ENCODE assay signal across 8 cellular contexts in the genomic region with DNA sequence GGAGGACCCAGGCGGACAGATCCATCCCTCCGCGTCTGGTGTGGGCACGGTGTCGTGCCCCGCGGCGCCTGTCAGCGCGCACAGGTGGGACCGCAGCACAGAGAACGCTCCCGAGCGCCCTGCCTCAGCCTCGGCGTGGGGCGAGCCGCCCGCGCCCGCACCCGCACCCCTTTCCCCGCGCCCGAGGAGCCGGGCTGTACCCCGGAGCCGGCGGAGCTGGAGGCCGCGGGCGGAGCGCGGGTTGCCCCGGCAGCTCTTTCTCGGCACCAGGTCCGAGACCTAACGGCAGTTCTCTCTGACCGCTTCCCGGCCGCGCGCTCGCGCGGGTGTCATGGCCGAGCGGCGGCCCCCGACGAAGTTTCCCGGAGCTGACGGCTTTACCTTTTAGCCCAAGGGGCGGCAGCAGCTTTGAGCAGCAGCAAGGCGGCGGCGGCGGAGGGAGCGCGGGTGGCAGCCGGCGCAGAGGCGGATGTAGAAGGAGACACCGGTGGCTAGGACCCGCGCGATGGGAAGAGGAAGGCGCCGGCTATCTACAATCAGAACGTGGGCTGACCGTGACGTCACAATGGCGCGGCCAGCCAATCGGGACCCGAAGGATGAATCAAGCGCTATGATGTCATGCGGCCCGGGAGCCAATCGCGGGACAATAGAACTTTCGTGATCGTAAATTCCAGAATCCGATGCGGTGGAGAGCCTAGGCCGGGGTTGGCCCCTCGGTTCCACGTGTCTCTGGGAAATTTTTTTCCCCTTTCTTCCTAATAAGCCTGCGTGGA. TPM values are rescaled to one million over a fixed set of nuclear protein-coding genes. Genes with fewer than 3 reads are reported as not detected.
A peak's percentile ranks its signal among the peaks of the same experiment; 100 is the strongest.
DNase-seq lines count a peak whose midpoint lies in the region; ATAC-seq, FAIRE-seq and TF ChIP-seq lines count a peak whose summit lies in the region.

A gene with protein sequence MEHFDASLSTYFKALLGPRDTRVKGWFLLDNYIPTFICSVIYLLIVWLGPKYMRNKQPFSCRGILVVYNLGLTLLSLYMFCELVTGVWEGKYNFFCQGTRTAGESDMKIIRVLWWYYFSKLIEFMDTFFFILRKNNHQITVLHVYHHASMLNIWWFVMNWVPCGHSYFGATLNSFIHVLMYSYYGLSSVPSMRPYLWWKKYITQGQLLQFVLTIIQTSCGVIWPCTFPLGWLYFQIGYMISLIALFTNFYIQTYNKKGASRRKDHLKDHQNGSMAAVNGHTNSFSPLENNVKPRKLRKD (minus strand): TSS at position 515 of the 773 bp plus-strand sequence. CDS start 53,251 bp downstream, outside the sequence.

- FAIRE-seq in bronchial epithelial cell (lab: Jason Lieb, UNC): no peak

- H3K27me3 ChIP-seq in A673 (replicated peaks; ENCODE audit: insufficient read depth, low read depth, low read length, poor library complexity) (no peaks in the 10 kb centered on the region), bronchial epithelial cell (ENCODE audit: control insufficient read depth, insufficient read depth, low read length) (no peaks in the 10 kb centered on the region)

- intact Hi-C loops in A673 (cut with micrococcal nuclease; ENCODE audit: unreplicated experiment): loop anchor here (2.0 kb wide), 1 partner anchor 46 kb away; no protein-coding TSS in a partner anchor

- BruUV-seq in A673 (replicated peaks; lab: Mats Ljungman, UMichigan): no TSS peak

- H3K36me3 ChIP-seq in A673 (ENCODE audit: insufficient read depth, low read length, poor library complexity, severe bottlenecking): peaks cover 4% of the 10 kb centered on the region
- peaks cover 2% of the 10 kb centered on the region for H3K36me3 ChIP-seq in bronchial epithelial cell (ENCODE audit: control insufficient read depth, insufficient read depth, low read length)

- H3K27ac ChIP-seq in A673 (ENCODE audit: low read depth, low read length, poor library complexity, severe bottlenecking): peak within 1 kb of the TSS; percentile 93

- DNase-seq in A673 (ENCODE audit: low spot score) (peak; percentile 98), NCI-H2227 (lab: John Stamatoyannopoulos, UW; ENCODE audit: unreplicated experiment) (peak; percentile 96), bronchial epithelial cell (ENCODE audit: low read depth) (peak; percentile 88), inferior parietal cortex (ENCODE audit: extremely low spot score) (peak; percentile 98)
- DNase-seq in stimulated activated CD4-positive, alpha-beta T cell treated with anti-CD3 and anti-CD28 coated beads, Interleukin-12 subunit alpha, Interleukin-12 subunit beta, amount 100 ng/mL, for 24 hours (ENCODE audit: low read depth in 2 of 2): peak; percentile 92 to 94

- peaks cover 18% of the 10 kb centered on the region for H3K4me1 ChIP-seq in A673 (ENCODE audit: insufficient read depth, low read length, poor library complexity, severe bottlenecking)

- POLR2A ChIA-PET in A673 (lab: Charles Lee; ENCODE audit: low non-redundant PET): interaction anchor here (1.0 kb wide), 1 partner anchor 11 kb away, joined by 3 read pairs; no protein-coding TSS in a partner anchor

- H3K4me3 ChIP-seq in A673 (ENCODE audit: low read depth, low read length, poor library complexity, severe bottlenecking) (peak within 1 kb of the TSS; percentile 92), WI38 (ENCODE audit: low read depth, low read length) (peak within 1 kb of the TSS; percentile 84), bronchial epithelial cell (ENCODE audit: low read depth, low read length) (peak within 1 kb of the TSS; percentile 86)

- peak; percentile 76 for ATAC-seq in GM18868 (IDR thresholded peaks at IDR 0.05; ENCODE audit: unreplicated experiment)
- ATAC-seq in HG03135 (IDR thresholded peaks at IDR 0.05; ENCODE audit: unreplicated experiment): peak; percentile 82

- TF ChIP-seq CTCF in A673 (conservative IDR thresholded peaks at IDR 0.05; ENCODE audit: low read depth, low read length): no peak
- TF ChIP-seq CTCF in WI38 (IDR thresholded peaks at IDR 0.05; ENCODE audit: low read depth, low read length): no peak
- no peak for TF ChIP-seq CTCF in bronchial epithelial cell (IDR thresholded peaks at IDR 0.05; ENCODE audit: insufficient read depth, low read length, severe bottlenecking)

- H3K9me3 ChIP-seq in A673 (ENCODE audit: low read depth, low read length, poor library complexity, severe bottlenecking): no peaks in the 10 kb centered on the region

- CTCF ChIA-PET in A673 (lab: Charles Lee): no interaction called here

RNA-seq across cellular contexts. Expression of the gene that starts here (rescaled TPM):
- total RNA-seq in A673 (2021): 98.5 and 99.2 TPM in 2 replicates
- 35.3 and 42.1 TPM in 2 replicates for total RNA-seq in bronchial epithelial cell

Comparison
In these comparisons a context has a peak if more than half of its experiments do, and no peak if none do; other contexts are left out.
1. Peak in every context shown above with its lines: DNase-seq, ATAC-seq, H3K4me3 ChIP-seq and H3K27ac ChIP-seq.